25 cellular contexts compared by ENCODE assay signal in genomic region chr1:40997096-40997495, GRCh38. TPM values are rescaled to one million over a fixed set of nuclear protein-coding genes. Genes with fewer than 3 reads are reported as not detected.
"Had no signal": no experiment of that assay in that cellular context is flagged by ENCODE, and none has a peak within 500 bp of the region (broad histone marks: within the 10 kb centered on the region; RNA-seq: fewer than 3 reads in every experiment).

No MANE protein-coding gene starts in this region.

- DNase-seq: dermis blood vessel endothelial cell; effector memory CD8-positive, alpha-beta T cell; erythroblast; foreskin fibroblast; gastrocnemius medialis; head of caudate nucleus; kidney; mucosa of descending colon; naive B cell; pancreas; retina; right lobe of liver; small intestine; stimulated activated CD4-positive, alpha-beta T cell treated with anti-CD3 and anti-CD28 coated beads, Interleukin-12 subunit alpha, Interleukin-12 subunit beta, amount 100 ng/mL, for 4 hours; stimulated activated CD4-positive, alpha-beta T cell treated with anti-CD3 and anti-CD28 coated beads, Interleukin-1b, Interleukin-23, amount 100 ng/mL, for 48 hours; stimulated activated CD4-positive, alpha-beta T cell treated with anti-CD3 and anti-CD28 coated beads, Interleukin-4, amount 100 ng/mL, for 1 hour; stimulated activated CD8-positive, alpha-beta memory T cell treated with anti-CD3 and anti-CD28 coated beads, Interleukin-4, amount 100 ng/mL, for 48 hours; stimulated activated naive CD8-positive, alpha-beta T cell treated with anti-CD3 and anti-CD28 coated beads, Interleukin-15, Interleukin-2, amounts not matched to agents 100 U/mL and 50 U/mL, for 24 hours; substantia nigra; testis; tibial artery had no signal

- H3K27ac ChIP-seq: coronary artery, gastrocnemius medialis, neutrophil, pancreas, right lobe of liver, testis, tibial artery had no signal

- H3K4me1 ChIP-seq: gastrocnemius medialis, pancreas, testis had no signal

- H3K27me3 ChIP-seq: gastrocnemius medialis, neutrophil, pancreas, right lobe of liver, testis, tibial artery had no signal

- H3K4me3 ChIP-seq: coronary artery, gastrocnemius medialis, lung, mucosa of descending colon, pancreas, right lobe of liver, testis, tibial artery had no signal

- H3K9me3 ChIP-seq: gastrocnemius medialis, mucosa of descending colon, neutrophil, pancreas, right lobe of liver, testis, tibial artery had no signal

RNA-seq across cellular contexts. Expression of gene SLFNL1, which starts 24.4 kb away (rescaled TPM):
- total RNA-seq: left lobe of liver had no signal
